In genomic region chr11:113114452-113115027, GRCh38 we compare ENCODE assay signal across 9 cellular contexts.
DNase-seq lines count a peak whose midpoint lies in the region; ATAC-seq, FAIRE-seq and TF ChIP-seq lines count a peak whose summit lies in the region.
"Had no signal": no experiment of that assay in that cellular context is flagged by ENCODE, and none has a peak within 500 bp of the region (broad histone marks: within the 10 kb centered on the region; RNA-seq: fewer than 3 reads in every experiment).

No MANE protein-coding gene starts in this region.

- TF ChIP-seq POLR2A in GM12891 (IDR thresholded peaks at IDR 0.05; ENCODE audit: low read depth, low read length) = no peak

- no peak overlapping the region for H3K9ac ChIP-seq in PC-3 (ENCODE audit: low read length)
- no peak overlapping the region for H3K9ac ChIP-seq in endodermal cell (ENCODE audit: extremely low read depth, low read length, poor library complexity, severe bottlenecking)

- DNase-seq in Calu3 (peak; percentile 46), HT1080 (ENCODE audit: low read depth) (peak; percentile 63), PC-3 (peak; percentile 41), endodermal cell (peak; percentile 87), middle frontal gyrus (ENCODE audit: extremely low spot score, low spot score) (peak; percentile 42), GM12891 (ENCODE audit: insufficient read length, low spot score) (no peak)
- no peak for DNase-seq in activated T-cell treated with anti-CD3 and anti-CD28 coated beads, Interleukin-2, amount 50 U/mL, for 72 hours

- FAIRE-seq in GM12891 (lab: Jason Lieb, UNC) = no peak

- H3K27me3 ChIP-seq in PC-3 (ENCODE audit: low read length) (peaks cover 30% of the 10 kb centered on the region), endodermal cell (ENCODE audit: control insufficient read depth, insufficient read depth, low read length, poor library complexity, severe bottlenecking) (no peaks in the 10 kb centered on the region)

- no peaks in the 10 kb centered on the region for H4K20me1 ChIP-seq in PC-3 (ENCODE audit: low read length)

- no peaks in the 10 kb centered on the region for H3K36me3 Mint-ChIP-seq in Calu3 (ENCODE audit: insufficient read depth, unreplicated experiment)
- no peaks in the 10 kb centered on the region for H3K36me3 Mint-ChIP-seq in endodermal cell (ENCODE audit: low read depth)
- no peaks in the 10 kb centered on the region for H3K36me3 Mint-ChIP-seq in activated T-cell treated with anti-CD3 and anti-CD28 coated beads, Interleukin-2, amount 50 U/mL, for 72 hours (ENCODE audit: insufficient read depth in 2 of 2)
- H3K36me3 Mint-ChIP-seq: memory B cell had no signal

- no peak overlapping the region for H2AFZ ChIP-seq in PC-3 (ENCODE audit: low read length)

- BruUV-seq in Calu3 (replicated peaks; lab: Mats Ljungman, UMichigan) = no TSS peak
- BruUV-seq in PC-3 (replicated peaks; lab: Mats Ljungman, UMichigan) = no TSS peak

- H3K4me1 Mint-ChIP-seq in Calu3 (ENCODE audit: low read depth, unreplicated experiment) (no peaks in the 10 kb centered on the region), endodermal cell (peaks cover 6% of the 10 kb centered on the region)
- no peaks in the 10 kb centered on the region for H3K4me1 Mint-ChIP-seq in activated T-cell treated with anti-CD3 and anti-CD28 coated beads, Interleukin-2, amount 50 U/mL, for 72 hours (ENCODE audit: low read depth)
- H3K4me1 Mint-ChIP-seq: memory B cell had no signal

- H3K9me2 ChIP-seq in PC-3 (replicated peaks; ENCODE audit: low read length) = no peaks in the 10 kb centered on the region

- no peaks in the 10 kb centered on the region for H3K4me1 ChIP-seq in PC-3 (ENCODE audit: insufficient read depth, low read length)
- H3K4me1 ChIP-seq in endodermal cell (ENCODE audit: control insufficient read depth, insufficient read depth, low read length) = no peaks in the 10 kb centered on the region

- H3K4me2 ChIP-seq in PC-3 (ENCODE audit: low read length) = no peak overlapping the region

- H3K27ac ChIP-seq in PC-3 (ENCODE audit: low read length) = no peak overlapping the region
- H3K27ac ChIP-seq in endodermal cell (ENCODE audit: low read depth, low read length) = no peak overlapping the region

- H3K27ac Mint-ChIP-seq in Calu3 (ENCODE audit: unreplicated experiment) (no peak overlapping the region), endodermal cell (no peak overlapping the region)
- H3K27ac Mint-ChIP-seq in activated T-cell treated with anti-CD3 and anti-CD28 coated beads, Interleukin-2, amount 50 U/mL, for 72 hours = no peak overlapping the region
- H3K27ac Mint-ChIP-seq: memory B cell had no signal

- H3K4me3 Mint-ChIP-seq in Calu3 (ENCODE audit: low read depth, unreplicated experiment) (no peak overlapping the region), endodermal cell (no peak overlapping the region)
- no peak overlapping the region for H3K4me3 Mint-ChIP-seq in activated T-cell treated with anti-CD3 and anti-CD28 coated beads, Interleukin-2, amount 50 U/mL, for 72 hours
- H3K4me3 Mint-ChIP-seq: memory B cell had no signal

- POLR2A ChIA-PET in PC-3 (lab: Charles Lee; ENCODE audit: unreplicated experiment) = no interaction called here

- H3K36me3 ChIP-seq in PC-3 (ENCODE audit: low read depth, low read length) (no peaks in the 10 kb centered on the region), endodermal cell (ENCODE audit: control insufficient read depth, insufficient read depth, low read length) (no peaks in the 10 kb centered on the region)

- no peaks in the 10 kb centered on the region for H3K79me2 ChIP-seq in PC-3 (ENCODE audit: low read length)

- H3K9me3 ChIP-seq in PC-3 (ENCODE audit: low read length) (no peaks in the 10 kb centered on the region), endodermal cell (ENCODE audit: control insufficient read depth, low read length) (no peaks in the 10 kb centered on the region)

- H3K27me3 Mint-ChIP-seq in Calu3 (ENCODE audit: unreplicated experiment) (peaks cover 26% of the 10 kb centered on the region), endodermal cell (ENCODE audit: insufficient read depth) (no peaks in the 10 kb centered on the region)
- peaks cover 10% of the 10 kb centered on the region for H3K27me3 Mint-ChIP-seq in activated T-cell treated with anti-CD3 and anti-CD28 coated beads, Interleukin-2, amount 50 U/mL, for 72 hours (ENCODE audit: low read depth)

- TF ChIP-seq CTCF in Calu3 (IDR thresholded peaks at IDR 0.05; ENCODE audit: unreplicated experiment) (peak; percentile 43), PC-3 (conservative IDR thresholded peaks at IDR 0.05; ENCODE audit: low read depth, low read length) (peak; percentile 69), endodermal cell (conservative IDR thresholded peaks at IDR 0.05) (peak; percentile 91)

- H3K4me3 ChIP-seq in PC-3 (ENCODE audit: low read length) (no peak overlapping the region), endodermal cell (ENCODE audit: low read length) (no peak overlapping the region)

- intact Hi-C loops in Calu3 (cut with micrococcal nuclease; ENCODE audit: unreplicated experiment) (loop anchor here (1.0 to 5.0 kb wide), 2 partner anchors 526 to 822 kb away; no protein-coding TSS in a partner anchor), PC-3 (cut with micrococcal nuclease) (no loop called here)

- H3K9me3 Mint-ChIP-seq in Calu3 (ENCODE audit: low read depth, unreplicated experiment) (no peaks in the 10 kb centered on the region), endodermal cell (no peaks in the 10 kb centered on the region)
- no peaks in the 10 kb centered on the region for H3K9me3 Mint-ChIP-seq in activated T-cell treated with anti-CD3 and anti-CD28 coated beads, Interleukin-2, amount 50 U/mL, for 72 hours
- H3K9me3 Mint-ChIP-seq: memory B cell had no signal

- CTCF ChIA-PET in Calu3 (lab: Charles Lee) (interaction anchor here (0.5 to 1.7 kb wide), 2 partner anchors 169 to 526 kb away, joined by 3 to 12 read pairs; no protein-coding TSS in a partner anchor), PC-3 (lab: Charles Lee) (no interaction called here)

- ATAC-seq in PC-3 (peak; percentile 82), GM19023 (IDR thresholded peaks at IDR 0.05; ENCODE audit: unreplicated experiment) (no peak)
- no peak for ATAC-seq in activated T-cell treated with anti-CD3 and anti-CD28 coated beads, Interleukin-2, amount 50 U/mL, for 72 hours (replicated peaks in 1 of 2)

- H3F3A ChIP-seq in PC-3 (ENCODE audit: low read length, unreplicated experiment) = no peaks in the 10 kb centered on the region

- 75 to 78% methylated on average over 2 to 4 of the region's 4 CpGs for WGBS in endodermal cell (ENCODE audit: insufficient coverage in 1 of 2, insufficient read length in 1 of 2), 2 experiments

TF ChIP-seq in GM12891, 5 proteins besides CTCF, POLR2A, EP300 and RAD21:
- TF ChIP-seq SPI1 (IDR thresholded peaks at IDR 0.05; ENCODE audit: low read depth, low read length) (no peak), TAF1 (IDR thresholded peaks at IDR 0.05; ENCODE audit: low read depth, low read length) (no peak), POU2F2 (IDR thresholded peaks at IDR 0.05; ENCODE audit: low read depth, low read length) (no peak), PAX5 (IDR thresholded peaks at IDR 0.05; ENCODE audit: insufficient read depth, low read length, severe bottlenecking) (no peak), POLR2AphosphoS5 (IDR thresholded peaks at IDR 0.05; ENCODE audit: low read depth, low read length) (no peak)
TF ChIP-seq in GM12891: peak in this region for 0.

Comparison
In these comparisons a context has a peak if more than half of its experiments do, and no peak if none do; other contexts are left out.
1. DNase-seq: peak in Calu3 (single experiment), HT1080 (single experiment), PC-3 (single experiment), endodermal cell (single experiment) and middle frontal gyrus (single experiment); none in GM12891 (single experiment) and activated T-cell treated with anti-CD3 and anti-CD28 coated beads, Interleukin-2, amount 50 U/mL, for 72 hours (0 of 2).
2. Peak in every context shown above with its lines, with median percentiles within 50 percentile points of each other: CTCF ChIP-seq.